Comparison of ENCODE assay signal across 9 cellular contexts in the genomic region with DNA sequence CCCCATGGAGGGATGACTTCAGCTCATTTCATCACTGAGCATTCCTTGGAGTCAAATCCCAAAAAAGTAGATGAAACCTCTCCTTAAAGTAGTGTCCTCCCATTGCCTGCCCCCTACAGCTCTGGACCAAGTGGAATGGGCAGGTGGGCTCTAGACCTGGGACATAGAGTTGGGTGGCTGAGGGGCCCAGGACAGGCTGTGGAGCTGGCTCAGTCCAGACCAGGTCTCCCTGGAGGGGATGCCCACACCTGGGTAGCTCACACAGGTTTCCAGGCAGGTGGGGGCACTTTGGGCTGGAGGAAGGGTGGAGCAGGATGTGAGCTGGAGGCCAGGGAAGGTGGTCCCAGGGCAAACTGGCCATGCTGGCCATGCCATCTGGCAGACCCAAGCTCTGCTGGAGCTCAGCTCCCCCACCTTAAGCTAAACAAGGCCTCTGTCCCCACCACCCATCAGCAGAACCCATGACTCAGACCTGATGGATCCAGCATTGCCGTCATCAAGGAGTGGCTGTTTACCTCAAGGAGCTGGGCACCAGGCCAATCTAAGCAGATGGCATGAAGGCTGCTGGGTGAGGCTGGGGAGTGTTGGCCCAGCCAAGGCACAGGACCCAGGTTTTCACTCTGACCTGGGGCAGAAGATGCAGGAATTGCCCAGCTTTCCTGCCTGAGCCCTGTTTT. TPM values are rescaled to one million over a fixed set of nuclear protein-coding genes. Genes with fewer than 3 reads are reported as not detected.
A peak's percentile ranks its signal among the peaks of the same experiment; 100 is the strongest.
DNase-seq lines count a peak whose midpoint lies in the region; ATAC-seq and TF ChIP-seq lines count a peak whose summit lies in the region.
"Had no signal": no experiment of that assay in that cellular context is flagged by ENCODE, and none has a peak within 500 bp of the region (broad histone marks: within the 10 kb centered on the region; RNA-seq: fewer than 3 reads in every experiment).

No MANE protein-coding gene starts in this region.

- DNase-seq in Caki2 (ENCODE audit: low read depth): peak; percentile 86
- DNase-seq in LoVo (ENCODE audit: low spot score): peak; percentile 99
- peak; percentile 91 for DNase-seq in brain microvascular endothelial cell
- no peak for DNase-seq in GM10266 (ENCODE audit: extremely low spot score)
- DNase-seq in stimulated activated CD4-positive, alpha-beta T cell treated with anti-CD3 and anti-CD28 coated beads, Interleukin-12 subunit alpha, Interleukin-12 subunit beta, amount 100 ng/mL, for 4 hours: no peak
- DNase-seq: OCI-M1 had no signal

- no peaks in the 10 kb centered on the region for H3K36me3 ChIP-seq in brain microvascular endothelial cell (replicated peaks)
- H3K36me3 ChIP-seq in muscle layer of duodenum (ENCODE audit: control insufficient read depth in 1 of 2, insufficient read depth in 2 of 2, low read length in 2 of 2): no peaks in the 10 kb centered on the region

- no peak for ATAC-seq in HG02938 (IDR thresholded peaks at IDR 0.05; ENCODE audit: unreplicated experiment)
- ATAC-seq in HG03159 (IDR thresholded peaks at IDR 0.05; ENCODE audit: unreplicated experiment): no peak

- TF ChIP-seq CTCF in brain microvascular endothelial cell (IDR thresholded peaks at IDR 0.05; ENCODE audit: low read depth, low read length, missing control alignments) (no peak), GM10266 (IDR thresholded peaks at IDR 0.05; ENCODE audit: control insufficient read depth, insufficient read depth, low read depth, missing control alignments) (no peak)

- no peaks in the 10 kb centered on the region for H3K9me3 ChIP-seq in muscle layer of duodenum (ENCODE audit: control insufficient read depth in 1 of 2, low read length in 2 of 2)

- no peak overlapping the region for H3K27ac ChIP-seq in brain microvascular endothelial cell
- H3K27ac ChIP-seq in muscle layer of duodenum (ENCODE audit: low read length): peak overlapping the region; percentile 69

- H3K4me3 ChIP-seq in brain microvascular endothelial cell (ENCODE audit: low read depth, low read length) (no peak overlapping the region), muscle layer of duodenum (ENCODE audit: low read depth in 1 of 2, low read length in 2 of 2) (no peak overlapping the region)

- in situ Hi-C loops in Caki2 (cut with HindIII; ENCODE audit: low pct_unique_long_range_greater_than_20kb, low sequenced_read_pairs) (no loop called here), brain microvascular endothelial cell (cut with HindIII; ENCODE audit: low pct_ligation_motif_present, low sequenced_read_pairs) (no loop called here)

- H3K4me1 ChIP-seq in muscle layer of duodenum (ENCODE audit: control insufficient read depth in 1 of 2, insufficient read depth in 2 of 2, low read length in 2 of 2): no peaks in the 10 kb centered on the region

- no peaks in the 10 kb centered on the region for H3K27me3 ChIP-seq in brain microvascular endothelial cell (replicated peaks)
- no peaks in the 10 kb centered on the region for H3K27me3 ChIP-seq in muscle layer of duodenum (ENCODE audit: low read depth, low read length)

RNA-seq across cellular contexts. Expression of gene SPINK4, which starts 6.2 kb away (rescaled TPM):
- total RNA-seq in Caki2 (2014; rRNA removed; shearing (Covaris generic); ENCODE audit: low replicate concordance): not detected in 2 replicates

RNA-seq across cellular contexts. Expression of gene BAG1, which starts 30.7 kb away (rescaled TPM):
- 27.7 and 47.2 TPM in 2 replicates for total RNA-seq in Caki2 (2014; rRNA removed; shearing (Covaris generic); ENCODE audit: low replicate concordance)

RNA-seq across cellular contexts. Expression of gene CHMP5, which starts 31.1 kb away (rescaled TPM):
- 87.3 and 121 TPM in 2 replicates for total RNA-seq in Caki2 (2014; rRNA removed; shearing (Covaris generic); ENCODE audit: low replicate concordance)

RNA-seq across cellular contexts. Expression of gene NFX1, which starts 56.5 kb away (rescaled TPM):
- 10.8 and 10.9 TPM in 2 replicates for total RNA-seq in Caki2 (2014; rRNA removed; shearing (Covaris generic); ENCODE audit: low replicate concordance)

Comparison
In these comparisons a context has a peak if more than half of its experiments do, and no peak if none do; other contexts are left out.
1. DNase-seq: peak in Caki2 (single experiment), LoVo (single experiment) and brain microvascular endothelial cell (single experiment); none in GM10266 (single experiment) and stimulated activated CD4-positive, alpha-beta T cell treated with anti-CD3 and anti-CD28 coated beads, Interleukin-12 subunit alpha, Interleukin-12 subunit beta, amount 100 ng/mL, for 4 hours (single experiment).